ENCODE assay signal across 1 cellular context in genomic region chr6:116450769-116451740, GRCh38.
TF ChIP-seq lines count a peak whose summit lies in the region.

No MANE protein-coding gene starts in this region.

TF ChIP-seq in GM12878, 131 proteins besides CTCF, POLR2A, EP300 and RAD21 (continued from another document):
- TF ChIP-seq MLLT1 (IDR thresholded peaks at IDR 0.05): peak; percentile 89
